Comparison of ENCODE assay signal across 25 cellular contexts in the genomic region with DNA sequence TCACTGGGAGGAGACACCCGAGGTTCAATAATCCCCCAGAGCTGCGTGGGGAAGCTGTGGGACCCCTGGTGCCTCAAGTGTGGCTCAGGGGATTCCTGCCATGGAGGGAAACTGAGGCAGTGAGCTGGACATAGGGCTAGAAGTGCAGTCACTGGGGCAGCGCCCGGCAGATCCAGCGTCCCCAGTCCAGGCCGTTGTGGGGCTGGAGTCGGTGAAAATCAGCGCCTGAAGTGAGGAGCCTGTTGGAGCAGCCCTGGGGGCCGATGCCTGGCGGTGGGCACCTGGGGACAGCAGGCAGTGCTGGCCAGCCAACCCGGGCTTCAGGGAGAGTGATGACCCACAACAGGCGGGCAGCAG. TPM values are rescaled to one million over a fixed set of nuclear protein-coding genes. Genes with fewer than 3 reads are reported as not detected.
A peak's percentile ranks its signal among the peaks of the same experiment; 100 is the strongest.
DNase-seq lines count a peak whose midpoint lies in the region; ATAC-seq and TF ChIP-seq lines count a peak whose summit lies in the region.
"Had no signal": no experiment of that assay in that cellular context is flagged by ENCODE, and none has a peak within 500 bp of the region (broad histone marks: within the 10 kb centered on the region; RNA-seq: fewer than 3 reads in every experiment).

No MANE protein-coding gene starts in this region.

- no peak overlapping the region for H2BK12ac ChIP-seq in neuronal stem cell (ENCODE audit: low read length)

- H3K9me3 ChIP-seq in BLaER1 (no peaks in the 10 kb centered on the region), neuronal stem cell (replicated peaks in 1 of 2; ENCODE audit: control insufficient read depth in 2 of 2, insufficient read depth in 1 of 2, low read depth in 1 of 2, low read length in 2 of 2) (no peaks in the 10 kb centered on the region)
- H3K9me3 ChIP-seq: gastroesophageal sphincter, psoas muscle, upper lobe of left lung had no signal

- H3K27me3 Mint-ChIP-seq in GM23338 (ENCODE audit: insufficient read depth, low read depth, poor library complexity) (peaks cover 17% of the 10 kb centered on the region), WTC11 (ENCODE audit: low read depth) (no peaks in the 10 kb centered on the region; the same call in 1 of the 2 replicates)

- peaks cover 57% of the 10 kb centered on the region for H3K27me3 ChIP-seq in BLaER1
- H3K27me3 ChIP-seq in GM23338 (ENCODE audit: insufficient read depth) = peaks cover 7% of the 10 kb centered on the region; the same call in 1 of the 2 replicates
- peaks cover 0 to 38% (median 10%) of the 10 kb centered on the region in 3 experiments for H3K27me3 ChIP-seq in neuronal stem cell (ENCODE audit: control insufficient read depth in 3 of 3, insufficient read depth in 3 of 3, low read depth in 1 of 3, low read length in 3 of 3)

- peak overlapping the region; percentile 2 for H2BK120ac ChIP-seq in neuronal stem cell (ENCODE audit: low read depth, low read length)

- WGBS in neuronal stem cell (ENCODE audit: extremely low coverage in 2 of 2, insufficient read length in 2 of 2, insufficient replicate concordance in 1 of 2), 2 donors = no CpG with 5 or more reads among the region's 12 CpGs

- H3K4me3 ChIP-seq in BLaER1 = no peak overlapping the region
- peak overlapping the region; percentile 70; the same call in 1 of the 2 replicates for H3K4me3 ChIP-seq in GM23338
- H3K4me3 ChIP-seq in neuronal stem cell (ENCODE audit: low read length in 2 of 2) = no peak overlapping the region
- H3K4me3 ChIP-seq: gastroesophageal sphincter, psoas muscle, upper lobe of left lung had no signal

- H3K14ac ChIP-seq in neuronal stem cell (ENCODE audit: low read length) = no peak overlapping the region

- ATAC-seq in GM23338 (no peak), WTC11 (no peak), HG03025 (IDR thresholded peaks at IDR 0.05; ENCODE audit: low FRiP score, unreplicated experiment) (no peak)
- ATAC-seq: activated CD8-positive, alpha-beta T cell treated with anti-CD3 and anti-CD28 coated beads for 36 hours had no signal

- no peak overlapping the region for H4K8ac ChIP-seq in neuronal stem cell (ENCODE audit: low read depth, low read length)

- H3K27ac Mint-ChIP-seq in GM23338 (no peak overlapping the region), WTC11 (no peak overlapping the region; the same call in 1 of the 2 replicates)
- H3K27ac Mint-ChIP-seq: activated CD4-positive, alpha-beta T cell treated with anti-CD3 and anti-CD28 coated beads for 36 hours; activated CD8-positive, alpha-beta T cell treated with anti-CD3 and anti-CD28 coated beads for 36 hours; activated naive CD4-positive, alpha-beta T cell treated with anti-CD3 and anti-CD28 coated beads for 36 hours; activated T-helper 1 cell treated with anti-CD3 and anti-CD28 coated beads, Interleukin-12 subunit alpha, Interleukin-12 subunit beta, Interleukin-2, Interleukin-4 antibody, amounts not matched to agents 30 ng/mL and 10 ng/mL and 1 ng/mL, durations not matched to agents 14 hours and 24 hours and 36 hours had no signal

- peak overlapping the region; percentile 71 for H2BK15ac ChIP-seq in neuronal stem cell (ENCODE audit: low read length)

- H3K9ac ChIP-seq in BLaER1 (no peak overlapping the region), neuronal stem cell (ENCODE audit: low read depth, low read length, poor library complexity) (no peak overlapping the region)

- peak overlapping the region; percentile 82 for H2AK5ac ChIP-seq in neuronal stem cell (ENCODE audit: low read depth, low read length)

- H3K4ac ChIP-seq in neuronal stem cell (ENCODE audit: low read length) = no peak overlapping the region

- DNase-seq in GM23338 (ENCODE audit: low spot score) (no peak), WTC11 (ENCODE audit: low spot score) (no peak), neuronal stem cell (ENCODE audit: low spot score) (no peak), GF-D8 (lab: John Stamatoyannopoulos, UW) (no peak), DMS153 treated with DMSO at 0.1 percent for 48 hours (lab: John Stamatoyannopoulos, UW; ENCODE audit: unreplicated experiment) (no peak), epidermal melanocyte (ENCODE audit: insufficient read length, low spot score) (no peak)
- DNase-seq: activated CD4-positive, alpha-beta T cell treated with anti-CD3 and anti-CD28 coated beads for 36 hours; activated CD8-positive, alpha-beta memory T cell treated with anti-CD3 and anti-CD28 coated beads, Interleukin-2, amount 50 U/mL, for 48 hours; activated CD8-positive, alpha-beta T cell treated with anti-CD3 and anti-CD28 coated beads for 36 hours; activated naive CD4-positive, alpha-beta T cell treated with anti-CD3 and anti-CD28 coated beads for 36 hours; midbrain; naive B cell; NCI-H1694 treated with DMSO at 0.1 percent for 48 hours; NCI-H510A; occipital lobe; psoas muscle; SHP77 treated with DMSO at 0.1 percent for 48 hours; stimulated activated CD4-positive, alpha-beta T cell treated with anti-CD3 and anti-CD28 coated beads, Interleukin-4, amount 100 ng/mL, for 24 hours; SW 1271; T-helper 9 cell had no signal

- peak overlapping the region; percentile 96 for H3K18ac ChIP-seq in neuronal stem cell (ENCODE audit: low read length)

- CTCF ChIA-PET in WTC11 (lab: Charles Lee) = interaction anchor here (1.7 to 3.3 kb wide), 7 partner anchors 9 to 409 kb away, joined by 6 to 19 read pairs (median 13); a partner anchor contains a TSS

- peaks cover 8% of the 10 kb centered on the region; the same call in 1 of the 2 replicates for H3K79me2 ChIP-seq in GM23338 (replicated peaks; ENCODE audit: insufficient read depth)

- H3K9me3 Mint-ChIP-seq in GM23338 (no peaks in the 10 kb centered on the region), WTC11 (no peaks in the 10 kb centered on the region)
- H3K9me3 Mint-ChIP-seq: activated CD8-positive, alpha-beta T cell treated with anti-CD3 and anti-CD28 coated beads for 36 hours; activated naive CD4-positive, alpha-beta T cell treated with anti-CD3 and anti-CD28 coated beads for 36 hours; activated T-helper 1 cell treated with anti-CD3 and anti-CD28 coated beads, Interleukin-12 subunit alpha, Interleukin-12 subunit beta, Interleukin-2, Interleukin-4 antibody, amounts not matched to agents 30 ng/mL and 10 ng/mL and 1 ng/mL, durations not matched to agents 14 hours and 24 hours and 36 hours; naive B cell had no signal

- peaks cover 95% of the 10 kb centered on the region for H4K20me1 ChIP-seq in BLaER1
- H4K20me1 ChIP-seq in GM23338 (replicated peaks; ENCODE audit: insufficient read depth) = no peaks in the 10 kb centered on the region

- H3F3A ChIP-seq in GM23338 (replicated peaks; ENCODE audit: low read depth) = 0 out of 2 replicates have a peak, but pooled peaks cover 4% of the 10 kb centered on the region

- H3K27ac ChIP-seq in BLaER1 (no peak overlapping the region), GM23338 (ENCODE audit: low read depth) (0 out of 2 replicates have a peak overlapping the region, but pooled peaks have one; percentile 66), neuronal stem cell (replicated peaks; ENCODE audit: low read length) (no peak overlapping the region)
- H3K27ac ChIP-seq: psoas muscle, upper lobe of left lung had no signal

- H3K4me2 ChIP-seq in BLaER1 (peak overlapping the region; percentile 97), GM23338 (no peak overlapping the region), neuronal stem cell (ENCODE audit: insufficient read depth, low read length, poor library complexity, severe bottlenecking) (no peak overlapping the region)

- H3K36me3 Mint-ChIP-seq in GM23338 (ENCODE audit: low read depth) (peaks cover 3% of the 10 kb centered on the region; the same call in 1 of the 3 replicates), WTC11 (peaks cover 3% of the 10 kb centered on the region; the same call in 1 of the 2 replicates)

- TF ChIP-seq CTCF in GM23338 (conservative IDR thresholded peaks at IDR 0.05; ENCODE audit: low read depth in 2 of 2) (no peak), WTC11 (IDR thresholded peaks at IDR 0.05) (no peak)

- H3K36me3 ChIP-seq in BLaER1 (peaks cover 44% of the 10 kb centered on the region), GM23338 (ENCODE audit: insufficient read depth) (no peaks in the 10 kb centered on the region), neuronal stem cell (replicated peaks in 1 of 2; ENCODE audit: control insufficient read depth in 2 of 2, insufficient read depth in 2 of 2, low read length in 2 of 2) (peaks cover 7 to 27% of the 10 kb centered on the region in 2 donors)

- H3K4me1 Mint-ChIP-seq in GM23338 (peaks cover 16% of the 10 kb centered on the region), WTC11 (peaks cover 14% of the 10 kb centered on the region)

- POLR2A ChIA-PET in WTC11 (lab: Charles Lee) = interaction anchor here (0.8 to 1.2 kb wide), 2 partner anchors 36 to 83 kb away, joined by 3 read pairs; no protein-coding TSS in a partner anchor

- H2BK5ac ChIP-seq in neuronal stem cell (ENCODE audit: low read length) = peak overlapping the region; percentile 8

- H2AFZ ChIP-seq in GM23338 = no peak overlapping the region
- H2AFZ ChIP-seq in neuronal stem cell (ENCODE audit: low read length) = no peak overlapping the region

- peaks cover 87% of the 10 kb centered on the region for H3K4me1 ChIP-seq in BLaER1
- H3K4me1 ChIP-seq in GM23338 (ENCODE audit: insufficient read depth) = peaks cover 10% of the 10 kb centered on the region; the same call in 1 of the 2 replicates
- peaks cover 14 to 32% of the 10 kb centered on the region in 2 donors for H3K4me1 ChIP-seq in neuronal stem cell (ENCODE audit: control insufficient read depth in 2 of 2, insufficient read depth in 1 of 2, low read depth in 1 of 2, low read length in 2 of 2)

- peak overlapping the region; percentile 25 for H3K23ac ChIP-seq in neuronal stem cell (ENCODE audit: low read depth, low read length, poor library complexity)

- H3K4me3 Mint-ChIP-seq in GM23338 = no peak overlapping the region
- no peak overlapping the region for H3K4me3 Mint-ChIP-seq in WTC11
- H3K4me3 Mint-ChIP-seq: activated CD4-positive, alpha-beta T cell treated with anti-CD3 and anti-CD28 coated beads for 36 hours; activated CD8-positive, alpha-beta T cell treated with anti-CD3 and anti-CD28 coated beads for 36 hours; activated naive CD4-positive, alpha-beta T cell treated with anti-CD3 and anti-CD28 coated beads for 36 hours; activated T-helper 1 cell treated with anti-CD3 and anti-CD28 coated beads, Interleukin-12 subunit alpha, Interleukin-12 subunit beta, Interleukin-2, Interleukin-4 antibody, amounts not matched to agents 30 ng/mL and 10 ng/mL and 1 ng/mL, durations not matched to agents 14 hours and 24 hours and 36 hours had no signal

- no peaks in the 10 kb centered on the region for H3K79me1 ChIP-seq in neuronal stem cell (ENCODE audit: low read depth, low read length)

- H4K91ac ChIP-seq in neuronal stem cell (ENCODE audit: low read depth, low read length, poor library complexity) = no peak overlapping the region

- no peaks in the 10 kb centered on the region for H3K9me2 ChIP-seq in GM23338 (ENCODE audit: insufficient read depth)

RNA-seq across cellular contexts. Expression of a gene that starts 2.2 kb away (rescaled TPM):
- total RNA-seq in GM23338 (2014; rRNA removed; shearing (Covaris generic)) = 110 and 113 TPM in 2 replicates
- polyA plus RNA-seq in GM23338 (2016; fragmentation: Nextera tagmentation; extraction: Ambion mirVana) = 74.9 and 79.4 TPM in 2 replicates
- total RNA-seq in WTC11 (2021) = 115 to 136 TPM (median 123 TPM) in 3 replicates
- 77.2 TPM for polyA plus RNA-seq in neuronal stem cell (2013, experiment 1 of 2)
- 77.0 TPM for polyA plus RNA-seq in neuronal stem cell (2013, experiment 2 of 2)
- total RNA-seq: activated CD4-positive, alpha-beta T cell treated with anti-CD3 and anti-CD28 coated beads for 36 hours; activated CD8-positive, alpha-beta T cell treated with anti-CD3 and anti-CD28 coated beads for 36 hours; activated naive CD4-positive, alpha-beta T cell treated with anti-CD3 and anti-CD28 coated beads for 36 hours; activated T-helper 1 cell treated with anti-CD3 and anti-CD28 coated beads, Interleukin-12 subunit alpha, Interleukin-12 subunit beta, Interleukin-2, Interleukin-4 antibody, amounts not matched to agents 30 ng/mL and 10 ng/mL and 1 ng/mL, durations not matched to agents 14 hours and 24 hours and 36 hours had no signal

RNA-seq across cellular contexts. Expression of a gene that starts 10.1 kb away (rescaled TPM):
- total RNA-seq in GM23338 (2014; rRNA removed; shearing (Covaris generic)) = 48.8 and 50.6 TPM in 2 replicates
- 9.6 and 12.3 TPM in 2 replicates for polyA plus RNA-seq in GM23338 (2016; fragmentation: Nextera tagmentation; extraction: Ambion mirVana)
- total RNA-seq in WTC11 (2021) = 32.5 to 43.3 TPM (median 33.8 TPM) in 3 replicates
- polyA plus RNA-seq in neuronal stem cell (2013, experiment 1 of 2) = 15.0 TPM
- polyA plus RNA-seq in neuronal stem cell (2013, experiment 2 of 2) = 14.7 TPM

RNA-seq across cellular contexts. Expression of a gene that starts 18.4 kb away (rescaled TPM):
- total RNA-seq in GM23338 (2014; rRNA removed; shearing (Covaris generic)) = 24.3 and 26.0 TPM in 2 replicates
- 19.7 and 20.9 TPM in 2 replicates for polyA plus RNA-seq in GM23338 (2016; fragmentation: Nextera tagmentation; extraction: Ambion mirVana)
- 20.0 to 20.8 TPM (median 20.2 TPM) in 3 replicates for total RNA-seq in WTC11 (2021)
- 15.5 TPM for polyA plus RNA-seq in neuronal stem cell (2013, experiment 1 of 2)
- 15.6 TPM for polyA plus RNA-seq in neuronal stem cell (2013, experiment 2 of 2)

RNA-seq across cellular contexts. Expression of a gene that starts 46.9 kb away (rescaled TPM):
- total RNA-seq in GM23338 (2014; rRNA removed; shearing (Covaris generic)) = 18.8 and 19.3 TPM in 2 replicates
- polyA plus RNA-seq in GM23338 (2016; fragmentation: Nextera tagmentation; extraction: Ambion mirVana) = 5.4 and 5.8 TPM in 2 replicates
- 19.7 to 20.4 TPM (median 20.3 TPM) in 3 replicates for total RNA-seq in WTC11 (2021)
- 14.5 TPM for polyA plus RNA-seq in neuronal stem cell (2013, experiment 1 of 2)
- 15.3 TPM for polyA plus RNA-seq in neuronal stem cell (2013, experiment 2 of 2)
